8 cellular contexts compared by ENCODE assay signal in genomic region chr2:233413529-233414272, GRCh38. TPM values are rescaled to one million over a fixed set of nuclear protein-coding genes. Genes with fewer than 3 reads are reported as not detected.
DNase-seq lines count a peak whose midpoint lies in the region; ATAC-seq and TF ChIP-seq lines count a peak whose summit lies in the region.

No MANE protein-coding gene starts in this region.

- peak overlapping the region; percentile 51 for H3K4me3 Mint-ChIP-seq in CD8-positive, alpha-beta T cell
- peak overlapping the region; percentile 64 for H3K4me3 Mint-ChIP-seq in activated naive CD4-positive, alpha-beta T cell treated with anti-CD3 and anti-CD28 coated beads, Interleukin-2, amount 50 U/mL, for 24 hours

- POLR2A ChIA-PET in CD8-positive, alpha-beta T cell (lab: Charles Lee): interaction anchor here (1.2 to 1.8 kb wide), 3 partner anchors 8 to 29 kb away, joined by 3 to 6 read pairs (median 4); no protein-coding TSS in a partner anchor

- TF ChIP-seq CTCF in CD8-positive, alpha-beta T cell (IDR thresholded peaks at IDR 0.05): no peak
- TF ChIP-seq CTCF in heart right ventricle (IDR thresholded peaks at IDR 0.05): no peak

- H3K4me1 ChIP-seq in CD8-positive, alpha-beta T cell (ENCODE audit: insufficient read depth, low read length): peaks cover 85% of the 10 kb centered on the region
- H3K4me1 ChIP-seq in heart right ventricle: peaks cover 3 to 75% (median 58%) of the 10 kb centered on the region in 9 donors

- ATAC-seq in CD8-positive, alpha-beta T cell: peak; percentile 58
- peak; percentile 70 to 89 (median 86) for ATAC-seq in heart right ventricle
- ATAC-seq in HG03045 (IDR thresholded peaks at IDR 0.05; ENCODE audit: unreplicated experiment): no peak
- no peak for ATAC-seq in HG02798 (IDR thresholded peaks at IDR 0.05; ENCODE audit: poor library complexity, unreplicated experiment)

- no peaks in the 10 kb centered on the region for H3K9me3 ChIP-seq in CD8-positive, alpha-beta T cell (ENCODE audit: low read length)
- H3K9me3 ChIP-seq in heart right ventricle: peaks cover 0 to 22% (median 5%) of the 10 kb centered on the region in 11 donors

- WGBS in heart right ventricle, 2 donors: 47 to 59% methylated on average over 9 of the region's 9 CpGs

- H3K4me3 ChIP-seq in CD8-positive, alpha-beta T cell (ENCODE audit: low read depth, low read length): no peak overlapping the region
- H3K4me3 ChIP-seq in heart right ventricle: no peak overlapping the region

- peaks cover 93% of the 10 kb centered on the region for H3K4me1 Mint-ChIP-seq in CD8-positive, alpha-beta T cell (ENCODE audit: low read depth)
- H3K4me1 Mint-ChIP-seq in activated naive CD4-positive, alpha-beta T cell treated with anti-CD3 and anti-CD28 coated beads, Interleukin-2, amount 50 U/mL, for 24 hours: peaks cover 98% of the 10 kb centered on the region

- DNase-seq in CD8-positive, alpha-beta T cell: peak; percentile 21 to 83 (median 72)
- DNase-seq in NCI-H2107 (lab: John Stamatoyannopoulos, UW) (peak; percentile 9), heart right ventricle (peak; percentile 65 to 70), iPS-NIHi7 (ENCODE audit: extremely low spot score) (no peak)
- peak; percentile 59 to 66 for DNase-seq in stimulated activated CD4-positive, alpha-beta T cell treated with anti-CD3 and anti-CD28 coated beads, Interleukin-2, amount 100 ng/mL, for 24 hours

- peak overlapping the region; percentile 87 for H3K27ac Mint-ChIP-seq in CD8-positive, alpha-beta T cell
- H3K27ac Mint-ChIP-seq in activated naive CD4-positive, alpha-beta T cell treated with anti-CD3 and anti-CD28 coated beads, Interleukin-2, amount 50 U/mL, for 24 hours: peak overlapping the region; percentile 97

- no peaks in the 10 kb centered on the region for H3K36me3 ChIP-seq in CD8-positive, alpha-beta T cell (ENCODE audit: insufficient read depth, low read length)
- peaks cover 0 to 10% (median 0%) of the 10 kb centered on the region in 9 donors for H3K36me3 ChIP-seq in heart right ventricle

- H3K36me3 Mint-ChIP-seq in CD8-positive, alpha-beta T cell: peaks cover 26% of the 10 kb centered on the region
- peaks cover 18% of the 10 kb centered on the region for H3K36me3 Mint-ChIP-seq in activated naive CD4-positive, alpha-beta T cell treated with anti-CD3 and anti-CD28 coated beads, Interleukin-2, amount 50 U/mL, for 24 hours

- intact Hi-C loops in CD8-positive, alpha-beta T cell (cut with DNase I, micrococcal nuclease): loop anchor here (1.0 to 10.0 kb wide), 2 partner anchors 9 to 1081 kb away; partner anchors contain the start of gene ARL4C (in 1 of the 2)
- intact Hi-C loops in heart right ventricle (cut with DNase I): no loop called here

- H3K27me3 Mint-ChIP-seq in CD8-positive, alpha-beta T cell (ENCODE audit: low read depth): no peaks in the 10 kb centered on the region
- H3K27me3 Mint-ChIP-seq in activated naive CD4-positive, alpha-beta T cell treated with anti-CD3 and anti-CD28 coated beads, Interleukin-2, amount 50 U/mL, for 24 hours: no peaks in the 10 kb centered on the region

- CTCF ChIA-PET in CD8-positive, alpha-beta T cell (lab: Charles Lee): interaction anchor here (0.6 to 37.8 kb wide), 7 partner anchors 8 to 46 kb away, joined by 3 to 847 read pairs (median 5); no protein-coding TSS in a partner anchor

- H3K27ac ChIP-seq in CD8-positive, alpha-beta T cell (ENCODE audit: low read depth, low read length): peak overlapping the region; percentile 25
- H3K27ac ChIP-seq in heart right ventricle: peak overlapping the region in 9 of 10 donors; percentile 35 to 88 (median 69)

- H3K27me3 ChIP-seq in CD8-positive, alpha-beta T cell (ENCODE audit: insufficient read depth, low read length): no peaks in the 10 kb centered on the region
- no peaks in the 10 kb centered on the region for H3K27me3 ChIP-seq in heart right ventricle

- H3K9me3 Mint-ChIP-seq in CD8-positive, alpha-beta T cell: peaks cover 8% of the 10 kb centered on the region
- H3K9me3 Mint-ChIP-seq in activated naive CD4-positive, alpha-beta T cell treated with anti-CD3 and anti-CD28 coated beads, Interleukin-2, amount 50 U/mL, for 24 hours: peaks cover 9% of the 10 kb centered on the region

RNA-seq across cellular contexts. Expression of gene DGKD, which starts 59.4 kb away (rescaled TPM):
- 100 to 1,000 TPM; 209 to 244 TPM for total RNA-seq in CD8-positive, alpha-beta T cell
- total RNA-seq in heart right ventricle: 10 to 100 TPM; 26.8 to 79.5 (median 44.7) TPM
- polyA plus RNA-seq in heart right ventricle: 10 to 100 TPM; 35.6 to 62.5 TPM

Comparison
In these comparisons a context has a peak if more than half of its experiments do, and no peak if none do; other contexts are left out.
1. ATAC-seq: peak in CD8-positive, alpha-beta T cell (single experiment) and heart right ventricle (8 of 8); none in HG03045 (single experiment) and HG02798 (single experiment).
2. intact Hi-C loops: an anchor here in CD8-positive, alpha-beta T cell (1.0 to 10.0 kb wide); none called in heart right ventricle.